Comparison of ENCODE assay signal across 8 cellular contexts in genomic region chr3:10173926-10174435, GRCh38.
DNase-seq lines count a peak whose midpoint lies in the region; ATAC-seq lines count a peak whose summit lies in the region.

No MANE protein-coding gene starts in this region.

- peak; percentile 93 for DNase-seq in T1000 (lab: John Stamatoyannopoulos, UW)
- DNase-seq in glomerular visceral epithelial cell (ENCODE audit: extremely low spot score), result peak; percentile 99
- peak; percentile 61 for DNase-seq in putamen (ENCODE audit: low spot score)
- DNase-seq in NCI-H748 treated with DMSO at 0.1 percent for 48 hours (lab: John Stamatoyannopoulos, UW), result no peak
- DNase-seq in ecto neural progenitor cell (ENCODE audit: low spot score), result no peak
- DNase-seq in COLO668 (lab: John Stamatoyannopoulos, UW; ENCODE audit: unreplicated experiment), result no peak
- DNase-seq in NK-92 treated with Interleukin-12 subunit alpha and Interleukin-12 subunit beta, amount 100 ng/mL, for 24 hours (lab: John Stamatoyannopoulos, UW), result no peak

- peak; percentile 43 for ATAC-seq in GM21619 (IDR thresholded peaks at IDR 0.05; ENCODE audit: unreplicated experiment)

Comparison
In these comparisons a context has a peak if more than half of its experiments do, and no peak if none do; other contexts are left out.
1. DNase-seq: peak in T1000 (single experiment), glomerular visceral epithelial cell (single experiment) and putamen (single experiment); none in NCI-H748 treated with DMSO at 0.1 percent for 48 hours (single experiment), ecto neural progenitor cell (single experiment), COLO668 (single experiment) and NK-92 treated with Interleukin-12 subunit alpha and Interleukin-12 subunit beta, amount 100 ng/mL, for 24 hours (single experiment).